In the genomic region with DNA sequence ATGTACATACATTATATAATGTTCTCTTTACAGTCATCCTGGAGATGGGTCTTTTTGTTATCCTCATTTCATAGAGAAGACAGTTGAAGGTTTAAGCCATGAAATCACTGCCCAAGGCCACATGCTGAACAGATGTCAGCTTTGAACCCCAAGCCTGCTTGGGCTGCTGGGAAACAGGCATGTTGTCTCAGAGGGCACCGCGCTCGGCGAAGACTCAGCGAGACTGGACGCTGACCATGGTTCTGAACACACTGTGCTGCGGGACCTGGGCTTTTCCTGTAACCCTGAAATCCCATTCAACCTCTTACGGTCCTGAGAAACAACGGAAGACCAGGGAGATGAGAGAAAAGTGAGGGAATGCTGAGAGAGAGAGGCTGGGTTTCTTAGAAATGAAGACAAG, we compare ENCODE assay signal across 1 cellular context.
TF ChIP-seq lines count a peak whose summit lies in the region.

No MANE protein-coding gene starts in this region.

TF ChIP-seq in HepG2, 621 proteins besides CTCF, POLR2A, EP300 and RAD21 (continued from another document and continues in another):
- TF ChIP-seq, protein P1, sequence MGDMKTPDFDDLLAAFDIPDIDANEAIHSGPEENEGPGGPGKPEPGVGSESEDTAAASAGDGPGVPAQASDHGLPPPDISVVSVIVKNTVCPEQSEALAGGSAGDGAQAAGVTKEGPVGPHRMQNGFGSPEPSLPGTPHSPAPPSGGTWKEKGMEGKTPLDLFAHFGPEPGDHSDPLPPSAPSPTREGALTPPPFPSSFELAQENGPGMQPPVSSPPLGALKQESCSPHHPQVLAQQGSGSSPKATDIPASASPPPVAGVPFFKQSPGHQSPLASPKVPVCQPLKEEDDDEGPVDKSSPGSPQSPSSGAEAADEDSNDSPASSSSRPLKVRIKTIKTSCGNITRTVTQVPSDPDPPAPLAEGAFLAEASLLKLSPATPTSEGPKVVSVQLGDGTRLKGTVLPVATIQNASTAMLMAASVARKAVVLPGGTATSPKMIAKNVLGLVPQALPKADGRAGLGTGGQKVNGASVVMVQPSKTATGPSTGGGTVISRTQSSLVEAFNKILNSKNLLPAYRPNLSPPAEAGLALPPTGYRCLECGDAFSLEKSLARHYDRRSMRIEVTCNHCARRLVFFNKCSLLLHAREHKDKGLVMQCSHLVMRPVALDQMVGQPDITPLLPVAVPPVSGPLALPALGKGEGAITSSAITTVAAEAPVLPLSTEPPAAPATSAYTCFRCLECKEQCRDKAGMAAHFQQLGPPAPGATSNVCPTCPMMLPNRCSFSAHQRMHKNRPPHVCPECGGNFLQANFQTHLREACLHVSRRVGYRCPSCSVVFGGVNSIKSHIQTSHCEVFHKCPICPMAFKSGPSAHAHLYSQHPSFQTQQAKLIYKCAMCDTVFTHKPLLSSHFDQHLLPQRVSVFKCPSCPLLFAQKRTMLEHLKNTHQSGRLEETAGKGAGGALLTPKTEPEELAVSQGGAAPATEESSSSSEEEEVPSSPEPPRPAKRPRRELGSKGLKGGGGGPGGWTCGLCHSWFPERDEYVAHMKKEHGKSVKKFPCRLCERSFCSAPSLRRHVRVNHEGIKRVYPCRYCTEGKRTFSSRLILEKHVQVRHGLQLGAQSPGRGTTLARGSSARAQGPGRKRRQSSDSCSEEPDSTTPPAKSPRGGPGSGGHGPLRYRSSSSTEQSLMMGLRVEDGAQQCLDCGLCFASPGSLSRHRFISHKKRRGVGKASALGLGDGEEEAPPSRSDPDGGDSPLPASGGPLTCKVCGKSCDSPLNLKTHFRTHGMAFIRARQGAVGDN (CRISPR knock-in tag; IDR thresholded peaks at IDR 0.05) = peak; percentile 56
- TF ChIP-seq, protein P2, sequence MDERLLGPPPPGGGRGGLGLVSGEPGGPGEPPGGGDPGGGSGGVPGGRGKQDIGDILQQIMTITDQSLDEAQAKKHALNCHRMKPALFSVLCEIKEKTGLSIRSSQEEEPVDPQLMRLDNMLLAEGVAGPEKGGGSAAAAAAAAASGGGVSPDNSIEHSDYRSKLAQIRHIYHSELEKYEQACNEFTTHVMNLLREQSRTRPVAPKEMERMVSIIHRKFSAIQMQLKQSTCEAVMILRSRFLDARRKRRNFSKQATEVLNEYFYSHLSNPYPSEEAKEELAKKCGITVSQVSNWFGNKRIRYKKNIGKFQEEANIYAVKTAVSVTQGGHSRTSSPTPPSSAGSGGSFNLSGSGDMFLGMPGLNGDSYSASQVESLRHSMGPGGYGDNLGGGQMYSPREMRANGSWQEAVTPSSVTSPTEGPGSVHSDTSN (CRISPR knock-in tag; IDR thresholded peaks at IDR 0.05) = no peak
- TF ChIP-seq, protein P3, sequence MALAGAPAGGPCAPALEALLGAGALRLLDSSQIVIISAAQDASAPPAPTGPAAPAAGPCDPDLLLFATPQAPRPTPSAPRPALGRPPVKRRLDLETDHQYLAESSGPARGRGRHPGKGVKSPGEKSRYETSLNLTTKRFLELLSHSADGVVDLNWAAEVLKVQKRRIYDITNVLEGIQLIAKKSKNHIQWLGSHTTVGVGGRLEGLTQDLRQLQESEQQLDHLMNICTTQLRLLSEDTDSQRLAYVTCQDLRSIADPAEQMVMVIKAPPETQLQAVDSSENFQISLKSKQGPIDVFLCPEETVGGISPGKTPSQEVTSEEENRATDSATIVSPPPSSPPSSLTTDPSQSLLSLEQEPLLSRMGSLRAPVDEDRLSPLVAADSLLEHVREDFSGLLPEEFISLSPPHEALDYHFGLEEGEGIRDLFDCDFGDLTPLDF (CRISPR knock-in tag; IDR thresholded peaks at IDR 0.05) = peak; percentile 37; the same call in 1 of the 2 replicates
- TF ChIP-seq SP2 (CRISPR knock-in tag; IDR thresholded peaks at IDR 0.05) (no peak), ZNF674 (CRISPR knock-in tag; IDR thresholded peaks at IDR 0.05; ENCODE audit: low read depth) (no peak), MIXL1 (CRISPR knock-in tag; IDR thresholded peaks at IDR 0.05) (peak; percentile 76; the same call in 1 of the 2 replicates), NRL (CRISPR knock-in tag; IDR thresholded peaks at IDR 0.05; ENCODE audit: borderline replicate concordance) (no peak), NFIB (CRISPR knock-in tag; IDR thresholded peaks at IDR 0.05; ENCODE audit: borderline replicate concordance) (no peak), ARNTL (CRISPR knock-in tag; IDR thresholded peaks at IDR 0.05) (no peak), PAWR (CRISPR knock-in tag; IDR thresholded peaks at IDR 0.05; ENCODE audit: borderline replicate concordance) (no peak), CREB1 (IDR thresholded peaks at IDR 0.05) (no peak), CREB1 (CRISPR knock-in tag; IDR thresholded peaks at IDR 0.05) (no peak), MEIS2 (CRISPR knock-in tag; IDR thresholded peaks at IDR 0.05) (peak; percentile 86), ZNF367 (CRISPR knock-in tag; IDR thresholded peaks at IDR 0.05; ENCODE audit: borderline replicate concordance) (peak; percentile 85; the same call in 1 of the 2 replicates), ZNF841 (CRISPR knock-in tag; IDR thresholded peaks at IDR 0.05; ENCODE audit: borderline replicate concordance) (no peak), SP1 (IDR thresholded peaks at IDR 0.05) (no peak), SP1 (CRISPR knock-in tag; IDR thresholded peaks at IDR 0.05) (no peak), TBX2 (CRISPR knock-in tag; IDR thresholded peaks at IDR 0.05; ENCODE audit: borderline replicate concordance) (no peak), ZNF672 (CRISPR knock-in tag; IDR thresholded peaks at IDR 0.05) (no peak), SRSF9 (IDR thresholded peaks at IDR 0.05; ENCODE audit: borderline replicate concordance, insufficient read depth, low read depth, low read length, poor library complexity, severe bottlenecking) (no peak), ZNF775 (CRISPR knock-in tag; IDR thresholded peaks at IDR 0.05; ENCODE audit: borderline replicate concordance) (no peak), MEF2D (CRISPR knock-in tag; IDR thresholded peaks at IDR 0.05) (no peak), ZNF879 (CRISPR knock-in tag; IDR thresholded peaks at IDR 0.05) (0 out of 2 replicates have a peak, but pooled peaks have one; percentile 36), ZFP36L1 (CRISPR knock-in tag; IDR thresholded peaks at IDR 0.05) (no peak), ELF4 (CRISPR knock-in tag; IDR thresholded peaks at IDR 0.05; ENCODE audit: borderline replicate concordance) (no peak)
- TF ChIP-seq, protein P4, sequence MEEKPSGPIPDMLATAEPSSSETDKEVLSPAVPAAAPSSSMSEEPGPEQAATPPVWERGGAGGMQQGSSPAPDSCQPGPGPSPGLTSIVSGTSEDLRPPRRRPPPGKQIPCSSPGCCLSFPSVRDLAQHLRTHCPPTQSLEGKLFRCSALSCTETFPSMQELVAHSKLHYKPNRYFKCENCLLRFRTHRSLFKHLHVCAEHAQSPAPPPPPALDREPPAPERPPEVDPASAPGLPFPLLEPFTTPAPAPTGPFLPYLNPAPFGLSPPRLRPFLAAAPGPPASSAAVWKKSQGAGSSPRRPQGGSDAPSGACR (CRISPR knock-in tag; IDR thresholded peaks at IDR 0.05) = no peak
- TF ChIP-seq, protein P5, sequence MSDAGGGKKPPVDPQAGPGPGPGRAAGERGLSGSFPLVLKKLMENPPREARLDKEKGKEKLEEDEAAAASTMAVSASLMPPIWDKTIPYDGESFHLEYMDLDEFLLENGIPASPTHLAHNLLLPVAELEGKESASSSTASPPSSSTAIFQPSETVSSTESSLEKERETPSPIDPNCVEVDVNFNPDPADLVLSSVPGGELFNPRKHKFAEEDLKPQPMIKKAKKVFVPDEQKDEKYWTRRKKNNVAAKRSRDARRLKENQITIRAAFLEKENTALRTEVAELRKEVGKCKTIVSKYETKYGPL (CRISPR knock-in tag; IDR thresholded peaks at IDR 0.05) = peak; percentile 85
- TF ChIP-seq, protein P6, sequence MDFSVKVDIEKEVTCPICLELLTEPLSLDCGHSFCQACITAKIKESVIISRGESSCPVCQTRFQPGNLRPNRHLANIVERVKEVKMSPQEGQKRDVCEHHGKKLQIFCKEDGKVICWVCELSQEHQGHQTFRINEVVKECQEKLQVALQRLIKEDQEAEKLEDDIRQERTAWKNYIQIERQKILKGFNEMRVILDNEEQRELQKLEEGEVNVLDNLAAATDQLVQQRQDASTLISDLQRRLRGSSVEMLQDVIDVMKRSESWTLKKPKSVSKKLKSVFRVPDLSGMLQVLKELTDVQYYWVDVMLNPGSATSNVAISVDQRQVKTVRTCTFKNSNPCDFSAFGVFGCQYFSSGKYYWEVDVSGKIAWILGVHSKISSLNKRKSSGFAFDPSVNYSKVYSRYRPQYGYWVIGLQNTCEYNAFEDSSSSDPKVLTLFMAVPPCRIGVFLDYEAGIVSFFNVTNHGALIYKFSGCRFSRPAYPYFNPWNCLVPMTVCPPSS (IDR thresholded peaks at IDR 0.05) = no peak
- TF ChIP-seq, protein P7, sequence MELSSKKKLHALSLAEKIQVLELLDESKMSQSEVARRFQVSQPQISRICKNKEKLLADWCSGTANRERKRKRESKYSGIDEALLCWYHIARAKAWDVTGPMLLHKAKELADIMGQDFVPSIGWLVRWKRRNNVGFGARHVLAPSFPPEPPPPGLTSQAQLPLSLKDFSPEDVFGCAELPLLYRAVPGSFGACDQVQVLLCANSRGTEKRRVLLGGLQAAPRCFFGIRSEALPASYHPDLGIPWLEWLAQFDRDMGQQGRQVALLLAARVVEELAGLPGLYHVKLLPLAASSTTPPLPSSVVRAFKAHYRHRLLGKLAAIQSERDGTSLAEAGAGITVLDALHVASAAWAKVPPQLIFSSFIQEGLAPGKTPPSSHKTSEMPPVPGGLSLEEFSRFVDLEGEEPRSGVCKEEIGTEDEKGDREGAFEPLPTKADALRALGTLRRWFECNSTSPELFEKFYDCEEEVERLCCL (CRISPR knock-in tag; IDR thresholded peaks at IDR 0.05; ENCODE audit: borderline replicate concordance) = no peak
- TF ChIP-seq, protein P8, sequence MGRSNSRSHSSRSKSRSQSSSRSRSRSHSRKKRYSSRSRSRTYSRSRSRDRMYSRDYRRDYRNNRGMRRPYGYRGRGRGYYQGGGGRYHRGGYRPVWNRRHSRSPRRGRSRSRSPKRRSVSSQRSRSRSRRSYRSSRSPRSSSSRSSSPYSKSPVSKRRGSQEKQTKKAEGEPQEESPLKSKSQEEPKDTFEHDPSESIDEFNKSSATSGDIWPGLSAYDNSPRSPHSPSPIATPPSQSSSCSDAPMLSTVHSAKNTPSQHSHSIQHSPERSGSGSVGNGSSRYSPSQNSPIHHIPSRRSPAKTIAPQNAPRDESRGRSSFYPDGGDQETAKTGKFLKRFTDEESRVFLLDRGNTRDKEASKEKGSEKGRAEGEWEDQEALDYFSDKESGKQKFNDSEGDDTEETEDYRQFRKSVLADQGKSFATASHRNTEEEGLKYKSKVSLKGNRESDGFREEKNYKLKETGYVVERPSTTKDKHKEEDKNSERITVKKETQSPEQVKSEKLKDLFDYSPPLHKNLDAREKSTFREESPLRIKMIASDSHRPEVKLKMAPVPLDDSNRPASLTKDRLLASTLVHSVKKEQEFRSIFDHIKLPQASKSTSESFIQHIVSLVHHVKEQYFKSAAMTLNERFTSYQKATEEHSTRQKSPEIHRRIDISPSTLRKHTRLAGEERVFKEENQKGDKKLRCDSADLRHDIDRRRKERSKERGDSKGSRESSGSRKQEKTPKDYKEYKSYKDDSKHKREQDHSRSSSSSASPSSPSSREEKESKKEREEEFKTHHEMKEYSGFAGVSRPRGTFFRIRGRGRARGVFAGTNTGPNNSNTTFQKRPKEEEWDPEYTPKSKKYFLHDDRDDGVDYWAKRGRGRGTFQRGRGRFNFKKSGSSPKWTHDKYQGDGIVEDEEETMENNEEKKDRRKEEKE (IDR thresholded peaks at IDR 0.05) = no peak
- TF ChIP-seq, protein P9, sequence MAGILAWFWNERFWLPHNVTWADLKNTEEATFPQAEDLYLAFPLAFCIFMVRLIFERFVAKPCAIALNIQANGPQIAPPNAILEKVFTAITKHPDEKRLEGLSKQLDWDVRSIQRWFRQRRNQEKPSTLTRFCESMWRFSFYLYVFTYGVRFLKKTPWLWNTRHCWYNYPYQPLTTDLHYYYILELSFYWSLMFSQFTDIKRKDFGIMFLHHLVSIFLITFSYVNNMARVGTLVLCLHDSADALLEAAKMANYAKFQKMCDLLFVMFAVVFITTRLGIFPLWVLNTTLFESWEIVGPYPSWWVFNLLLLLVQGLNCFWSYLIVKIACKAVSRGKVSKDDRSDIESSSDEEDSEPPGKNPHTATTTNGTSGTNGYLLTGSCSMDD (CRISPR knock-in tag; IDR thresholded peaks at IDR 0.05) = no peak
- TF ChIP-seq, protein P10, sequence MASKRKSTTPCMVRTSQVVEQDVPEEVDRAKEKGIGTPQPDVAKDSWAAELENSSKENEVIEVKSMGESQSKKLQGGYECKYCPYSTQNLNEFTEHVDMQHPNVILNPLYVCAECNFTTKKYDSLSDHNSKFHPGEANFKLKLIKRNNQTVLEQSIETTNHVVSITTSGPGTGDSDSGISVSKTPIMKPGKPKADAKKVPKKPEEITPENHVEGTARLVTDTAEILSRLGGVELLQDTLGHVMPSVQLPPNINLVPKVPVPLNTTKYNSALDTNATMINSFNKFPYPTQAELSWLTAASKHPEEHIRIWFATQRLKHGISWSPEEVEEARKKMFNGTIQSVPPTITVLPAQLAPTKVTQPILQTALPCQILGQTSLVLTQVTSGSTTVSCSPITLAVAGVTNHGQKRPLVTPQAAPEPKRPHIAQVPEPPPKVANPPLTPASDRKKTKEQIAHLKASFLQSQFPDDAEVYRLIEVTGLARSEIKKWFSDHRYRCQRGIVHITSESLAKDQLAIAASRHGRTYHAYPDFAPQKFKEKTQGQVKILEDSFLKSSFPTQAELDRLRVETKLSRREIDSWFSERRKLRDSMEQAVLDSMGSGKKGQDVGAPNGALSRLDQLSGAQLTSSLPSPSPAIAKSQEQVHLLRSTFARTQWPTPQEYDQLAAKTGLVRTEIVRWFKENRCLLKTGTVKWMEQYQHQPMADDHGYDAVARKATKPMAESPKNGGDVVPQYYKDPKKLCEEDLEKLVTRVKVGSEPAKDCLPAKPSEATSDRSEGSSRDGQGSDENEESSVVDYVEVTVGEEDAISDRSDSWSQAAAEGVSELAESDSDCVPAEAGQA (IDR thresholded peaks at IDR 0.05; ENCODE audit: low read depth) = no peak
- TF ChIP-seq, protein P10 (CRISPR knock-in tag; IDR thresholded peaks at IDR 0.05; ENCODE audit: borderline replicate concordance) = peak; percentile 84; the same call in 1 of the 2 replicates
